In the genomic region with DNA sequence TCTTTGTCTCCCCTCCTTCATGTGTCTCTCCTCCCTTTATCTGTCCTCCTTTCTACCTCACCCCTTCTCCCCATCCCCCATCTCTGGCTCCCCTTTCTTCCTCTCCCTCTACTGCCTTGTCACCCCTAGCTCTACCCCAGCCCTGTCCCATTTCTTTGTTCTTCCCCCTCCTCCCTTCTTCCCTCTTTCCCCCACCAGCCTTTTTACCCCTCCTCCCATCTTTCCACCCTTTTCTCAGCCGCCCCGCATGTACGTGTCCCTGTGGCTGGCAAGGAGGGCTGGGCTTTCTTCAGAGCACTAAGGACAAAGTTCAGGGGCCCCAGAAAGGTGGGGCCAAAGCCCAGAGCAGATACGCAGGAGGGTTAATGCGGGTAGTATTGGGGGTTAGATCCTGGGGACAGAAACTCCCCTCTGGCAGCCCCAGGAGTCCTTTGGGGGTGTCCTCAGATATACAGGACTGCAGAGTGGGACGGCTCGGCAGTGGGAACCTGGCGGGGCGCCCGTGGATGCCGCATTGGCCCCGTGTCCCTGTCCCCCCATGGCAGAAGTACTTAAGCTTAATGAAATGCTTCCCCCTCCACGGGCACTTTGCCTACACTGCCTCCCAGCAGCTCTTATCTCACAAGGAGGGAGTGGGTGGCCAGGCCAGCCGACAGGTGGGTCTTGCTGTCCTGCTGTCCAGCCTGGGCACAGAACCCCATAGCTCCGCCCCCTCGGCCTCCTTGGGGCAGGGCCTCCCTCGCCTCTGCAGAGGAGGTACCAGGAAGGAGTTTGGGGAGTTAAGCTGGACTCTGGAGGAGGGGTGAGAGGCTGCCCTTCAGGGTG, we compare ENCODE assay signal across 8 cellular contexts. TPM values are rescaled to one million over a fixed set of nuclear protein-coding genes. Genes with fewer than 3 reads are reported as not detected.
DNase-seq lines count a peak whose midpoint lies in the region; ATAC-seq and TF ChIP-seq lines count a peak whose summit lies in the region.

No MANE protein-coding gene starts in this region.

- peak overlapping the region; percentile 68 for H3K27ac ChIP-seq in endodermal cell (ENCODE audit: low read depth, low read length)

- H3K36me3 ChIP-seq in MG63 (peaks cover 9% of the 10 kb centered on the region), endodermal cell (ENCODE audit: control insufficient read depth, insufficient read depth, low read length) (no peaks in the 10 kb centered on the region)

- H3K27ac Mint-ChIP-seq in endodermal cell (no peak overlapping the region), glutamatergic neuron (ENCODE audit: unreplicated experiment) (no peak overlapping the region)

- no peak for TF ChIP-seq CTCF in endodermal cell (conservative IDR thresholded peaks at IDR 0.05)
- no peak for TF ChIP-seq CTCF in glutamatergic neuron (IDR thresholded peaks at IDR 0.05; ENCODE audit: partially characterized antibody, unreplicated experiment)

- DNase-seq in Ammon's horn (ENCODE audit: low spot score) (peak; percentile 71), MG63 (peak; percentile 34), endodermal cell (peak; percentile 76), nucleus accumbens (lab: John Stamatoyannopoulos, UW) (peak in 37 of 56 donors; percentile 32 to 80 (median 57)), glutamatergic neuron (no peak), GDM1 (lab: John Stamatoyannopoulos, UW) (no peak), T-helper 1 cell (no peak)

- H3K27me3 ChIP-seq in MG63 (no peaks in the 10 kb centered on the region), endodermal cell (ENCODE audit: control insufficient read depth, insufficient read depth, low read length, poor library complexity, severe bottlenecking) (no peaks in the 10 kb centered on the region)

- no peaks in the 10 kb centered on the region for H3K9me3 Mint-ChIP-seq in endodermal cell
- peaks cover 5% of the 10 kb centered on the region for H3K9me3 Mint-ChIP-seq in glutamatergic neuron (ENCODE audit: unreplicated experiment)

- H3K4me1 Mint-ChIP-seq in endodermal cell (peaks cover 60% of the 10 kb centered on the region), glutamatergic neuron (ENCODE audit: low read depth, unreplicated experiment) (peaks cover 13% of the 10 kb centered on the region)

- H3K9ac ChIP-seq in endodermal cell (ENCODE audit: extremely low read depth, low read length, poor library complexity, severe bottlenecking) = no peak overlapping the region

- H3K4me3 ChIP-seq in MG63 (no peak overlapping the region), endodermal cell (ENCODE audit: low read length) (no peak overlapping the region)

- no peak for ATAC-seq in GM18868 (IDR thresholded peaks at IDR 0.05; ENCODE audit: unreplicated experiment)

- WGBS in endodermal cell (ENCODE audit: insufficient coverage in 1 of 2, insufficient read length in 1 of 2), 2 experiments = 76 to 80% methylated on average over 10 to 17 of the region's 17 CpGs

- H3K27me3 Mint-ChIP-seq in endodermal cell (ENCODE audit: insufficient read depth) (peaks cover 3% of the 10 kb centered on the region), glutamatergic neuron (ENCODE audit: unreplicated experiment) (peaks cover 13% of the 10 kb centered on the region)

- peaks cover 3% of the 10 kb centered on the region for H3K36me3 Mint-ChIP-seq in endodermal cell (ENCODE audit: low read depth)
- no peaks in the 10 kb centered on the region for H3K36me3 Mint-ChIP-seq in glutamatergic neuron (ENCODE audit: unreplicated experiment)

- H3K9me3 ChIP-seq in MG63 (no peaks in the 10 kb centered on the region), endodermal cell (ENCODE audit: control insufficient read depth, low read length) (no peaks in the 10 kb centered on the region)

- H3K4me1 ChIP-seq in endodermal cell (ENCODE audit: control insufficient read depth, insufficient read depth, low read length) = peaks cover 41% of the 10 kb centered on the region

- H3K4me3 Mint-ChIP-seq in endodermal cell (no peak overlapping the region), glutamatergic neuron (ENCODE audit: unreplicated experiment) (no peak overlapping the region)

RNA-seq across cellular contexts. Expression of a gene that starts 8.3 kb away (rescaled TPM):
- 11.5 and 18.1 TPM in 2 replicates for total RNA-seq in MG63 (2014; rRNA removed; shearing (Covaris generic); ENCODE audit: low replicate concordance)
- 10 to 100 TPM; 12.7 to 14.4 TPM for total RNA-seq in endodermal cell
- 16.0 TPM for polyA plus RNA-seq in endodermal cell (2013, experiment 1 of 2)
- polyA plus RNA-seq in endodermal cell (2013, experiment 2 of 2) = 15.5 TPM
- 17.6 TPM for total RNA-seq in glutamatergic neuron (ENCODE audit: unreplicated experiment)

RNA-seq across cellular contexts. Expression of a gene that starts 16.9 kb away (rescaled TPM):
- total RNA-seq in MG63 (2014; rRNA removed; shearing (Covaris generic); ENCODE audit: low replicate concordance) = 83.1 and 96.3 TPM in 2 replicates
- total RNA-seq in endodermal cell = 100 to 1,000 TPM; 106 to 124 TPM
- polyA plus RNA-seq in endodermal cell (2013, experiment 1 of 2) = 119 TPM
- polyA plus RNA-seq in endodermal cell (2013, experiment 2 of 2) = 101 TPM
- total RNA-seq in glutamatergic neuron (ENCODE audit: unreplicated experiment) = 172 TPM

RNA-seq across cellular contexts. Expression of a gene that starts 29.3 kb away (rescaled TPM):
- total RNA-seq in MG63 (2014; rRNA removed; shearing (Covaris generic); ENCODE audit: low replicate concordance) = 0.07 and 1.3 TPM in 2 replicates
- 1 to 10 TPM; 3.0 to 4.4 TPM for total RNA-seq in endodermal cell
- polyA plus RNA-seq in endodermal cell (2013, experiment 1 of 2) = 3.1 TPM
- polyA plus RNA-seq in endodermal cell (2013, experiment 2 of 2) = 2.3 TPM
- total RNA-seq in glutamatergic neuron (ENCODE audit: unreplicated experiment) = 1.3 TPM

RNA-seq across cellular contexts. Expression of a gene that starts 50.7 kb away (rescaled TPM):
- 44.9 and 53.4 TPM in 2 replicates for total RNA-seq in MG63 (2014; rRNA removed; shearing (Covaris generic); ENCODE audit: low replicate concordance)
- total RNA-seq in endodermal cell (100 to 1,000 TPM in 1 of 2 donors, 10 to 100 TPM in 1; 95.4 to 108 TPM), glutamatergic neuron (ENCODE audit: unreplicated experiment) (110 TPM)
- polyA plus RNA-seq in endodermal cell (2013, experiment 1 of 2) = 126 TPM
- 115 TPM for polyA plus RNA-seq in endodermal cell (2013, experiment 2 of 2)

RNA-seq across cellular contexts. Expression of a gene that starts 55.9 kb away (rescaled TPM):
- not detected in 2 replicates for total RNA-seq in MG63 (2014; rRNA removed; shearing (Covaris generic); ENCODE audit: low replicate concordance)
- total RNA-seq in endodermal cell (not detected), glutamatergic neuron (ENCODE audit: unreplicated experiment) (not detected)
- not detected for polyA plus RNA-seq in endodermal cell (2013, experiment 1 of 2)
- polyA plus RNA-seq in endodermal cell (2013, experiment 2 of 2) = not detected

Comparison
In these comparisons a context has a peak if more than half of its experiments do, and no peak if none do; other contexts are left out.
1. DNase-seq: peak in Ammon's horn (single experiment), MG63 (single experiment), endodermal cell (single experiment) and nucleus accumbens (37 of 56); none in glutamatergic neuron (single experiment), GDM1 (single experiment) and T-helper 1 cell (0 of 5).